ENCODE assay signal across 9 cellular contexts in the genomic region with DNA sequence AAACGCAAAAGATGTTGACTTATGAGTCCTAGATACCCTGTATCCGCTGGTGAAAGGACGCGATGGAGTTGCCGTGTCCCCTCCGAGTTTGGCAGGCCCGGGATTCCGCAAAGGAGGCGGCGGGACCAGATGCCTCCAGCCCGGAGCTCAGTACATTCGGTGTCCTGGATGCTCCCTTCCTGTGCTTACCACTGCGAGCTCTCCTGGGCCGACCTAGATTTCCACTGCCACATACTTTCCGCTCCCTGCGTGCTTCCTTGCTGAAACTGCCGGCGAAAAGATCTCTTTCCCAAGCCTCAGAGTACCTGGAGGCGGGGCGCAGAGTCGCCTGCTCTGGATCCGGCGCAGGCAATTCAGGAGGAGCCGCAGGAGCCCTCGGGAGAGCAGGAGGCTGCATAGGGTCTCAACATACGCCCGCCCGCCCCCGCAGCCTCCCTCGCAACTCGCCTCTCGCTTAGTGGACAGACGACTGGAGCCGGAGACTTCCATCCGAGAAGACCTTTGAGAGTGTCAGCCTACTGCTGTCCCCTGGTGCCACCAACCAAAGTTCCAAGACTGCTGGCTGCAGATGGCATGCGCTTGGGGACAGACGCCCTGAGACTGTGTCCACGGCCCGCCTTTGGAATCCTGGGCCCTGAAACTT. TPM values are rescaled to one million over a fixed set of nuclear protein-coding genes. Genes with fewer than 3 reads are reported as not detected.
DNase-seq lines count a peak whose midpoint lies in the region; ATAC-seq, FAIRE-seq and TF ChIP-seq lines count a peak whose summit lies in the region.
"Had no signal": no experiment of that assay in that cellular context is flagged by ENCODE, and none has a peak within 500 bp of the region (broad histone marks: within the 10 kb centered on the region; RNA-seq: fewer than 3 reads in every experiment).

No MANE protein-coding gene starts in this region.

- H3K27me3 Mint-ChIP-seq in activated CD4-positive, alpha-beta memory T cell treated with anti-CD3 and anti-CD28 coated beads, Interleukin-2, amount 10 ng/mL, durations not matched to agents 7 days and 5 days = peaks cover 5% of the 10 kb centered on the region

- H3K36me3 ChIP-seq in IMR-90 (ENCODE audit: control insufficient read depth, insufficient read depth, low read length) (no peaks in the 10 kb centered on the region), mesendoderm (ENCODE audit: control insufficient read depth, insufficient read depth, low read length) (no peaks in the 10 kb centered on the region)
- H3K36me3 ChIP-seq: SJSA1 had no signal

- H2AFZ ChIP-seq in IMR-90 (replicated peaks; ENCODE audit: low read length, poor library complexity) = peak overlapping the region; percentile 91

- H3K4me2 ChIP-seq in A549 = peak overlapping the region; percentile 80
- H3K4me2 ChIP-seq in IMR-90 (ENCODE audit: low read depth, low read length) = peak overlapping the region; percentile 90
- H3K4me2 ChIP-seq in mesendoderm (ENCODE audit: low read length) = peak overlapping the region; percentile 75

- peaks cover 8% of the 10 kb centered on the region for H3K4me1 Mint-ChIP-seq in activated CD4-positive, alpha-beta memory T cell treated with anti-CD3 and anti-CD28 coated beads, Interleukin-2, amount 10 ng/mL, durations not matched to agents 7 days and 5 days

- H2BK15ac ChIP-seq in IMR-90 (ENCODE audit: low read depth, low read length) = peak overlapping the region; percentile 67; the same call in 2 of the 3 replicates
- H2BK15ac ChIP-seq in mesendoderm (replicated peaks; ENCODE audit: low read depth) = no peak overlapping the region

- H3K27ac Mint-ChIP-seq in activated CD4-positive, alpha-beta memory T cell treated with anti-CD3 and anti-CD28 coated beads, Interleukin-2, amount 10 ng/mL, durations not matched to agents 7 days and 5 days = no peak overlapping the region

- no peaks in the 10 kb centered on the region for H3K27me3 ChIP-seq in IMR-90 (ENCODE audit: control insufficient read depth, insufficient read depth, low read length)
- H3K27me3 ChIP-seq in mesendoderm (ENCODE audit: insufficient read depth, low read length, poor library complexity) = no peaks in the 10 kb centered on the region
- H3K27me3 ChIP-seq: SJSA1 had no signal

- peak overlapping the region; percentile 89 for H3K4ac ChIP-seq in IMR-90 (ENCODE audit: low read depth, low read length)
- H3K4ac ChIP-seq in mesendoderm (ENCODE audit: low read depth, low read length) = no peak overlapping the region

- H3K4me1 ChIP-seq in A549 = peaks cover 34% of the 10 kb centered on the region
- peaks cover 4% of the 10 kb centered on the region; the same call in 1 of the 2 replicates for H3K4me1 ChIP-seq in IMR-90 (ENCODE audit: control insufficient read depth, insufficient read depth, low read length)
- peaks cover 2% of the 10 kb centered on the region for H3K4me1 ChIP-seq in mesendoderm (ENCODE audit: control insufficient read depth, low read depth, low read length)

- no peaks in the 10 kb centered on the region for H3K9me1 ChIP-seq in IMR-90 (ENCODE audit: insufficient read depth, low read length)

- H3K9me3 ChIP-seq in A549 (no peaks in the 10 kb centered on the region), IMR-90 (ENCODE audit: control insufficient read depth, insufficient read depth, low read length) (no peaks in the 10 kb centered on the region)
- H3K9me3 ChIP-seq: SJSA1 had no signal

- H4K5ac ChIP-seq in IMR-90 (ENCODE audit: low read depth, low read length) (peak overlapping the region; percentile 62), mesendoderm (ENCODE audit: low read length) (no peak overlapping the region)

- H3K9ac ChIP-seq in IMR-90 (ENCODE audit: low read depth, low read length) (peak overlapping the region; percentile 56), mesendoderm (ENCODE audit: low read length) (peak overlapping the region; percentile 6)

- DNase-seq in A549 (ENCODE audit: low read depth in 1 of 2, low spot score in 1 of 2) (peak in 1 of 2 experiments; percentile 55), IMR-90 (peak; percentile 59), ecto neural progenitor cell (ENCODE audit: low spot score) (peak; percentile 75), mesendoderm (peak; percentile 81), substantia nigra (lab: John Stamatoyannopoulos, UW) (no peak), T-helper 2 cell (no peak)
- no peak for DNase-seq in activated CD4-positive, alpha-beta memory T cell treated with anti-CD3 and anti-CD28 coated beads, Interleukin-2, amount 10 ng/mL, durations not matched to agents 7 days and 5 days

- no peak for TF ChIP-seq EP300 in A549 (IDR thresholded peaks at IDR 0.05)

- BruUV-seq in IMR-90 (replicated peaks; lab: Mats Ljungman, UMichigan) = no TSS peak

- TF ChIP-seq POLR2A in A549 (IDR thresholded peaks at IDR 0.05; ENCODE audit: low read length) (peak; percentile 34), IMR-90 (IDR thresholded peaks at IDR 0.05; ENCODE audit: low read depth, low read length) (no peak)

- H3K27ac ChIP-seq in A549 (peak overlapping the region; percentile 74 to 86), IMR-90 (ENCODE audit: insufficient read depth, low read length) (peak overlapping the region; percentile 41), mesendoderm (ENCODE audit: low read depth, low read length) (no peak overlapping the region), substantia nigra (ENCODE audit: low read depth, low read length, poor library complexity, severe bottlenecking) (no peak overlapping the region)
- H3K27ac ChIP-seq: SJSA1 had no signal

- TF ChIP-seq CTCF in A549 (IDR thresholded peaks at IDR 0.05) (no peak), IMR-90 (conservative IDR thresholded peaks at IDR 0.05; ENCODE audit: low read depth, low read length) (no peak)

- dilution Hi-C loops in IMR-90 (cut with HindIII; ENCODE audit: low sequenced_read_pairs, unreplicated experiment) = no loop called here

- intact Hi-C loops in IMR-90 (cut with micrococcal nuclease) = no loop called here

- peaks cover 3% of the 10 kb centered on the region for H3K36me3 Mint-ChIP-seq in activated CD4-positive, alpha-beta memory T cell treated with anti-CD3 and anti-CD28 coated beads, Interleukin-2, amount 10 ng/mL, durations not matched to agents 7 days and 5 days (ENCODE audit: low read depth)

- H3K14ac ChIP-seq in IMR-90 (replicated peaks; ENCODE audit: low read depth, low read length) = peak overlapping the region; percentile 79

- POLR2A ChIA-PET in A549 (lab: Yijun Ruan, JAX) (interaction anchor here (0.8 to 1.4 kb wide), 3 partner anchors 17 to 88 kb away, joined by 3 to 5 read pairs (median 5); no protein-coding TSS in a partner anchor), IMR-90 (lab: Charles Lee; ENCODE audit: unreplicated experiment) (no interaction called here)
- POLR2A ChIA-PET in activated CD4-positive, alpha-beta memory T cell treated with anti-CD3 and anti-CD28 coated beads, Interleukin-2, amount 10 ng/mL, durations not matched to agents 7 days and 5 days (lab: Charles Lee) = interaction anchor here (0.6 kb wide), 1 partner anchor 8 kb away, joined by 3 read pairs; no protein-coding TSS in a partner anchor

- H2AK5ac ChIP-seq in IMR-90 (ENCODE audit: low read depth, low read length) (0 out of 2 replicates have a peak overlapping the region, but pooled peaks have one; percentile 22), mesendoderm (ENCODE audit: low read length) (no peak overlapping the region)

- H3K4me3 Mint-ChIP-seq in activated CD4-positive, alpha-beta memory T cell treated with anti-CD3 and anti-CD28 coated beads, Interleukin-2, amount 10 ng/mL, durations not matched to agents 7 days and 5 days = no peak overlapping the region

- WGBS in A549 (ENCODE audit: missing lambda C conversion rate) = 3% methylated on average over 34 of the region's 39 CpGs
- 4% methylated on average over 17 of the region's 39 CpGs; no CpG with 5 or more reads in 1 of the 2 experiments for WGBS in IMR-90 (ENCODE audit: extremely low coverage in 2 of 2, insufficient read length in 1 of 2), 2 experiments
- WGBS in mesendoderm (ENCODE audit: extremely low coverage, insufficient coverage, low lambda C conversion rate) = no CpG with 5 or more reads among the region's 39 CpGs

- peak overlapping the region; percentile 69 for H3K18ac ChIP-seq in IMR-90 (ENCODE audit: low read depth, low read length)
- no peak overlapping the region for H3K18ac ChIP-seq in mesendoderm (ENCODE audit: low read length)

- H3K4me3 ChIP-seq in A549 = peak overlapping the region; percentile 52
- peak overlapping the region; percentile 27 for H3K4me3 ChIP-seq in IMR-90 (ENCODE audit: insufficient read depth, low read depth, low read length)
- peak overlapping the region; percentile 19 for H3K4me3 ChIP-seq in mesendoderm (ENCODE audit: low read length)
- H3K4me3 ChIP-seq: SJSA1 had no signal

- CTCF ChIA-PET in A549 (lab: Yijun Ruan, JAX) (interaction anchor here (0.7 to 9.9 kb wide), 3 partner anchors 9 to 89 kb away, joined by 3 to 132 read pairs (median 6); no protein-coding TSS in a partner anchor), IMR-90 (lab: Yijun Ruan, JAX) (no interaction called here)
- CTCF ChIA-PET in activated CD4-positive, alpha-beta memory T cell treated with anti-CD3 and anti-CD28 coated beads, Interleukin-2, amount 10 ng/mL, durations not matched to agents 7 days and 5 days (lab: Charles Lee) = no interaction called here

- TF ChIP-seq RAD21 in A549 (conservative IDR thresholded peaks at IDR 0.05 in 1 of 2, IDR thresholded peaks at IDR 0.05 in 1 of 2) (0 out of 5 replicates have a peak, but pooled peaks of 1 of the 2 experiments have one; percentile 12), IMR-90 (IDR thresholded peaks at IDR 0.05; ENCODE audit: low read length) (no peak)

- H2BK5ac ChIP-seq in IMR-90 (ENCODE audit: low read depth, low read length, poor library complexity, severe bottlenecking) (peak overlapping the region; percentile 65), mesendoderm (ENCODE audit: low read length) (no peak overlapping the region)

- in situ Hi-C loops in IMR-90 (cut with MboI; ENCODE audit: low sequenced_read_pairs) = no loop called here

- ATAC-seq in A549 = peak; percentile 86 to 88
- ATAC-seq in IMR-90 (ENCODE audit: low read depth) = peak; percentile 71
- no peak for ATAC-seq in HG02571 (IDR thresholded peaks at IDR 0.05; ENCODE audit: unreplicated experiment)

- peak overlapping the region; percentile 98 for H3K23ac ChIP-seq in IMR-90 (ENCODE audit: low read depth, low read length)
- H3K23ac ChIP-seq in mesendoderm (ENCODE audit: low read length) = no peak overlapping the region

- H3K79me1 ChIP-seq in IMR-90 (ENCODE audit: low read depth in 1 of 2, low read length in 2 of 2) = peaks cover 0 to 33% of the 10 kb centered on the region in 2 experiments; a peak in 3 of 4 replicates
- H3K79me1 ChIP-seq in mesendoderm (ENCODE audit: low read length) = no peaks in the 10 kb centered on the region

- peak overlapping the region; percentile 84 for H2BK20ac ChIP-seq in IMR-90 (ENCODE audit: low read depth, low read length)

- H2BK120ac ChIP-seq in IMR-90 (ENCODE audit: low read depth, low read length) (peak overlapping the region; percentile 92), mesendoderm (ENCODE audit: low read depth, low read length) (no peak overlapping the region)

- H2AK9ac ChIP-seq in IMR-90 (replicated peaks; ENCODE audit: low read depth, low read length, poor library complexity) = peak overlapping the region; percentile 70

- H3K79me2 ChIP-seq in mesendoderm (ENCODE audit: control insufficient read depth, insufficient read depth, low read length) = no peaks in the 10 kb centered on the region

- peak overlapping the region; percentile 20 to 93; a peak in 3 of 4 replicates for H4K8ac ChIP-seq in IMR-90 (ENCODE audit: low read depth in 2 of 2, low read length in 2 of 2)
- H4K8ac ChIP-seq in mesendoderm (ENCODE audit: low read depth, low read length) = no peak overlapping the region

- H3K56ac ChIP-seq in IMR-90 (ENCODE audit: extremely low read depth, insufficient read depth, low read length) (peak overlapping the region; percentile 20; the same call in 1 of the 2 replicates), mesendoderm (ENCODE audit: low read length) (peak overlapping the region; percentile 89)

- FAIRE-seq in A549 (lab: Jason Lieb, UNC) = no peak

- no peaks in the 10 kb centered on the region for H3K9me3 Mint-ChIP-seq in activated CD4-positive, alpha-beta memory T cell treated with anti-CD3 and anti-CD28 coated beads, Interleukin-2, amount 10 ng/mL, durations not matched to agents 7 days and 5 days

- H4K20me1 ChIP-seq in IMR-90 (ENCODE audit: insufficient read depth, low read length) = no peaks in the 10 kb centered on the region

- peak overlapping the region; percentile 54; the same call in 1 of the 2 replicates for H4K91ac ChIP-seq in IMR-90 (ENCODE audit: insufficient read depth, low read depth, low read length)

RNA-seq across cellular contexts. Expression of a gene that starts 39.8 kb away (rescaled TPM):
- polyA plus RNA-seq in A549 (2011; rRNA removed) (1.7 and 1.8 TPM in 2 replicates), A549 (2017; fragmentation: RNase III; extraction: RNeasy Plus Mini Kit Qiagen cat#74134 plus additional on column Dnase treatment) (1.7 to 2.1 TPM (median 2.1 TPM) in 3 replicates), IMR-90 (2012; rRNA removed) (2.5 and 3.6 TPM in 2 replicates)
- 2.4 and 2.7 TPM in 2 replicates for polyA plus RNA-seq in A549 (2012; cell fraction: cytosol; rRNA removed)
- polyA plus RNA-seq in A549 (2012; cell fraction: nucleus; rRNA removed) = 3.3 and 3.7 TPM in 2 replicates
- polyA minus RNA-seq in A549 (2011; rRNA and poly(A)+ RNA removed) = 3.2 and 3.8 TPM in 2 replicates
- 1.3 and 1.4 TPM in 2 replicates for total RNA-seq in IMR-90 (2012; rRNA removed)
- 3.5 and 4.5 TPM in 2 replicates for polyA plus RNA-seq in IMR-90 (2012; cell fraction: cytosol; rRNA removed)
- 3.9 and 4.1 TPM in 2 replicates for polyA plus RNA-seq in IMR-90 (2012; cell fraction: nucleus; rRNA removed; ENCODE audit: low replicate concordance)
- polyA plus RNA-seq in mesendoderm (2013, experiment 1 of 2) = 1.2 TPM
- 1.2 TPM for polyA plus RNA-seq in mesendoderm (2013, experiment 2 of 2)
- 10 to 100 TPM; 25.1 to 28.3 TPM for total RNA-seq in activated CD4-positive, alpha-beta memory T cell treated with anti-CD3 and anti-CD28 coated beads, Interleukin-2, amount 10 ng/mL, durations not matched to agents 7 days and 5 days

Comparison
In these comparisons a context has a peak if more than half of its experiments do, and no peak if none do; other contexts are left out.
1. DNase-seq: peak in IMR-90 (single experiment), ecto neural progenitor cell (single experiment) and mesendoderm (single experiment); none in substantia nigra (0 of 49), T-helper 2 cell (0 of 5) and activated CD4-positive, alpha-beta memory T cell treated with anti-CD3 and anti-CD28 coated beads, Interleukin-2, amount 10 ng/mL, durations not matched to agents 7 days and 5 days (single experiment).
2. H3K27ac ChIP-seq: peak in A549 (2 of 2) and IMR-90 (single experiment); none in mesendoderm (single experiment) and substantia nigra (single experiment).
3. RNA of a gene that starts 39.8 kb away (total RNA-seq): 25.1 to 28.3 TPM in activated CD4-positive, alpha-beta memory T cell treated with anti-CD3 and anti-CD28 coated beads, Interleukin-2, amount 10 ng/mL, durations not matched to agents 7 days and 5 days; 1.3 to 1.4 TPM in IMR-90; every median in the first group is over 10 times any median in the second.
4. Peak in every context shown above with its lines, with median percentiles within 50 percentile points of each other: H3K4me2 ChIP-seq and H3K4me3 ChIP-seq.